1 cellular context compared by ENCODE assay signal in genomic region chr7:16940777-16941176, GRCh38.
TF ChIP-seq lines count a peak whose summit lies in the region.

No MANE protein-coding gene starts in this region.

TF ChIP-seq in WTC11, 78 proteins besides CTCF, POLR2A, EP300 and RAD21 (continued from another document):
- TF ChIP-seq, protein P1, sequence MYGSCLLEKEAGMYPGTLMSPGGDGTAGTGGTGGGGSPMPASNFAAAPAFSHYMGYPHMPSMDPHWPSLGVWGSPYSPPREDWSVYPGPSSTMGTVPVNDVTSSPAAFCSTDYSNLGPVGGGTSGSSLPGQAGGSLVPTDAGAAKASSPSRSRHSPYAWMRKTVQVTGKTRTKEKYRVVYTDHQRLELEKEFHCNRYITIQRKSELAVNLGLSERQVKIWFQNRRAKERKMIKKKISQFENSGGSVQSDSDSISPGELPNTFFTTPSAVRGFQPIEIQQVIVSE (CRISPR knock-in tag; IDR thresholded peaks at IDR 0.05; ENCODE audit: borderline replicate concordance): no peak
